ENCODE assay signal across 11 cellular contexts in the genomic region with DNA sequence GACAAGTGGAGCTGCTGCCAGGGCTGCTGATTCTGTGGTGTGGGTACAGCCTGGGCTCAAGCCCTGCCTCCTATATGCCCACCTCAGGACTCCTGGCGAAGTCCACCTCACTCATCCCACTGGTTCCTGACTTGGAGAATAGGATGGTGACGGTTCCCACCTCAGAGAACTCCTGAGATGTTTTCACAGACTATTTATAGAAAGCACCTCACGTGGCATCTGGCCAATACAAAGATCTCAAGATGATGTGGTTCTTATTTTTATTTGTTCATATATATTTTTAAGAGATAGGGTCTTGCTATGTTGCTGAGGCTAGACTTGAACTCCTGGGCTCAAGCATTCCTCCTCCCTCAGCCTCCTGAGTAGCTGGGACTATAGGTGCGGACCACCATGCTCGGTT.
DNase-seq lines count a peak whose midpoint lies in the region; ATAC-seq, FAIRE-seq and TF ChIP-seq lines count a peak whose summit lies in the region.
"Had no signal": no experiment of that assay in that cellular context is flagged by ENCODE, and none has a peak within 500 bp of the region (broad histone marks: within the 10 kb centered on the region; RNA-seq: fewer than 3 reads in every experiment).

No MANE protein-coding gene starts in this region.

- BruUV-seq in A673 (replicated peaks; lab: Mats Ljungman, UMichigan), result no TSS peak
- no TSS peak for BruUV-seq in PC-9 (replicated peaks; lab: Mats Ljungman, UMichigan)

- peaks cover 72 to 84% of the 10 kb centered on the region in 2 donors for H3K36me3 Mint-ChIP-seq in stimulated activated naive B cell treated with anti-CD40 and anti-IgM and Interleukin-4, amounts not matched to agents 10 μg/mL and 1 μg/mL and 100 μg/mL, for 72 hours

- no peaks in the 10 kb centered on the region for H3K9me2 ChIP-seq in PC-9 (ENCODE audit: insufficient read depth)

- no peaks in the 10 kb centered on the region for H3K9me3 ChIP-seq in A673 (ENCODE audit: low read depth, low read length, poor library complexity, severe bottlenecking)
- H3K9me3 ChIP-seq in PC-9 (ENCODE audit: insufficient read depth, low read depth), result no peaks in the 10 kb centered on the region
- no peaks in the 10 kb centered on the region for H3K9me3 ChIP-seq in esophagus (ENCODE audit: control insufficient read depth in 2 of 2, insufficient read depth in 1 of 2, low read depth in 1 of 2, low read length in 1 of 2)
- H3K9me3 ChIP-seq in psoas muscle, result no peaks in the 10 kb centered on the region
- H3K9me3 ChIP-seq: BE2C had no signal

- H3K79me2 ChIP-seq in PC-9 (ENCODE audit: low read depth), result no peaks in the 10 kb centered on the region

- no peak for DNase-seq in A673 (ENCODE audit: low spot score)
- DNase-seq in PC-9, result no peak
- DNase-seq in psoas muscle, result no peak
- DNase-seq in GM19240 (ENCODE audit: insufficient read length, low spot score), result no peak
- DNase-seq in stimulated activated naive B cell treated with anti-CD40 and anti-IgM and Interleukin-4, amounts not matched to agents 10 μg/mL and 1 μg/mL and 100 μg/mL, for 72 hours, result no peak
- DNase-seq in H54 (ENCODE audit: insufficient read length, low spot score), result no peak
- DNase-seq: BE2C, RPMI8226 had no signal

- peaks cover 11% of the 10 kb centered on the region; the same call in 1 of the 2 replicates for H3F3A ChIP-seq in PC-9 (ENCODE audit: insufficient read depth, low read depth)

- intact Hi-C loops in A673 (cut with micrococcal nuclease; ENCODE audit: unreplicated experiment), result no loop called here
- intact Hi-C loops in PC-9 (cut with micrococcal nuclease; ENCODE audit: unreplicated experiment), result no loop called here
- intact Hi-C loops in psoas muscle (cut with DNase I), result no loop called here

- peak overlapping the region; percentile 34 for H3K27ac ChIP-seq in A673 (ENCODE audit: low read depth, low read length, poor library complexity, severe bottlenecking)
- peak overlapping the region; percentile 81 for H3K27ac ChIP-seq in PC-9
- H3K27ac ChIP-seq in esophagus (ENCODE audit: low read depth in 2 of 2, low read length in 1 of 2), result peak overlapping the region; percentile 97 to 100
- H3K27ac ChIP-seq in psoas muscle, result peak overlapping the region; percentile 81

- H3K36me3 ChIP-seq in A673 (ENCODE audit: insufficient read depth, low read length, poor library complexity, severe bottlenecking), result no peaks in the 10 kb centered on the region
- H3K36me3 ChIP-seq in PC-9 (ENCODE audit: low read depth), result no peaks in the 10 kb centered on the region
- peaks cover 0 to 3% of the 10 kb centered on the region in 2 donors for H3K36me3 ChIP-seq in esophagus (ENCODE audit: control insufficient read depth in 2 of 2, insufficient read depth in 2 of 2, low read length in 1 of 2)
- H3K36me3 ChIP-seq in psoas muscle (ENCODE audit: insufficient read depth in 1 of 2, low read depth in 1 of 2), result no peaks in the 10 kb centered on the region
- H3K36me3 ChIP-seq: BE2C had no signal

- POLR2A ChIA-PET in A673 (lab: Charles Lee; ENCODE audit: low non-redundant PET) (no interaction called here), PC-9 (lab: Charles Lee; ENCODE audit: unreplicated experiment) (interaction anchor here (0.7 kb wide), 2 partner anchors 17 to 84 kb away, joined by 3 to 4 read pairs; no protein-coding TSS in a partner anchor)

- no peak overlapping the region for H2AFZ ChIP-seq in PC-9

- H3K27ac Mint-ChIP-seq in stimulated activated naive B cell treated with anti-CD40 and anti-IgM and Interleukin-4, amounts not matched to agents 10 μg/mL and 1 μg/mL and 100 μg/mL, for 72 hours, result no peak overlapping the region

- H3K27me3 ChIP-seq in A673 (replicated peaks; ENCODE audit: insufficient read depth, low read depth, low read length, poor library complexity) (no peaks in the 10 kb centered on the region), PC-9 (ENCODE audit: insufficient read depth, low read depth) (no peaks in the 10 kb centered on the region), esophagus (ENCODE audit: control insufficient read depth in 1 of 2, insufficient read depth in 2 of 2, low read length in 2 of 2) (no peaks in the 10 kb centered on the region), psoas muscle (ENCODE audit: insufficient read depth in 3 of 3, low read length in 2 of 3) (no peaks in the 10 kb centered on the region)
- H3K27me3 ChIP-seq: BE2C had no signal

- 83 to 85% methylated on average over 5 of the region's 5 CpGs for WGBS in esophagus, 2 donors
- 91 to 95% (median 91%) methylated on average over 5 of the region's 5 CpGs for WGBS in psoas muscle, 3 donors

- H3K9me3 Mint-ChIP-seq in stimulated activated naive B cell treated with anti-CD40 and anti-IgM and Interleukin-4, amounts not matched to agents 10 μg/mL and 1 μg/mL and 100 μg/mL, for 72 hours, result peaks cover 3 to 4% of the 10 kb centered on the region in 2 donors

- no peaks in the 10 kb centered on the region for H4K20me1 ChIP-seq in PC-9 (ENCODE audit: insufficient read depth)

- no peak for ATAC-seq in psoas muscle
- no peak for ATAC-seq in GM19395 (IDR thresholded peaks at IDR 0.05; ENCODE audit: unreplicated experiment)
- no peak for ATAC-seq in stimulated activated naive B cell treated with anti-CD40 and anti-IgM and Interleukin-4, amounts not matched to agents 10 μg/mL and 1 μg/mL and 100 μg/mL, for 72 hours (replicated peaks)

- H3K4me1 ChIP-seq in A673 (ENCODE audit: insufficient read depth, low read length, poor library complexity, severe bottlenecking) (peaks cover 20% of the 10 kb centered on the region), PC-9 (replicated peaks; ENCODE audit: insufficient read depth) (peaks cover 41% of the 10 kb centered on the region), esophagus (ENCODE audit: control insufficient read depth in 2 of 2, insufficient read depth in 2 of 2, low read length in 1 of 2) (peaks cover 4 to 20% of the 10 kb centered on the region in 2 donors), psoas muscle (peaks cover 12% of the 10 kb centered on the region)

- no peak for TF ChIP-seq CTCF in A673 (conservative IDR thresholded peaks at IDR 0.05; ENCODE audit: low read depth, low read length)
- no peak for TF ChIP-seq CTCF in PC-9 (conservative IDR thresholded peaks at IDR 0.05)
- TF ChIP-seq CTCF in psoas muscle (IDR thresholded peaks at IDR 0.05), result no peak

- FAIRE-seq in H54 (lab: Jason Lieb, UNC), result no peak

- CTCF ChIA-PET in A673 (lab: Charles Lee) (no interaction called here), PC-9 (lab: Charles Lee) (no interaction called here)

- no peaks in the 10 kb centered on the region for H3K27me3 Mint-ChIP-seq in stimulated activated naive B cell treated with anti-CD40 and anti-IgM and Interleukin-4, amounts not matched to agents 10 μg/mL and 1 μg/mL and 100 μg/mL, for 72 hours
- H3K27me3 Mint-ChIP-seq: central memory CD8-positive, alpha-beta T cell had no signal

- no peak for TF ChIP-seq POLR2A in H54 (IDR thresholded peaks at IDR 0.05; ENCODE audit: low read depth, low read length)

- H3K4me1 Mint-ChIP-seq in stimulated activated naive B cell treated with anti-CD40 and anti-IgM and Interleukin-4, amounts not matched to agents 10 μg/mL and 1 μg/mL and 100 μg/mL, for 72 hours, result peaks cover 57 to 59% of the 10 kb centered on the region in 2 donors

- H3K4me3 ChIP-seq in A673 (ENCODE audit: low read depth, low read length, poor library complexity, severe bottlenecking) (no peak overlapping the region), PC-9 (no peak overlapping the region), esophagus (ENCODE audit: low read depth in 1 of 2, low read length in 2 of 2) (no peak overlapping the region), psoas muscle (no peak overlapping the region)

- peak overlapping the region; percentile 51; the same call in 1 of the 2 replicates for H3K4me2 ChIP-seq in PC-9

- H3K4me3 Mint-ChIP-seq in stimulated activated naive B cell treated with anti-CD40 and anti-IgM and Interleukin-4, amounts not matched to agents 10 μg/mL and 1 μg/mL and 100 μg/mL, for 72 hours, result no peak overlapping the region
- H3K4me3 Mint-ChIP-seq: central memory CD8-positive, alpha-beta T cell had no signal

Comparison
In these comparisons a context has a peak if more than half of its experiments do, and no peak if none do; other contexts are left out.
1. H3K27ac ChIP-seq: peak in every context shown above with its lines; median percentile 98 in esophagus; 81 in PC-9; 81 in psoas muscle; 34 in A673.